In genomic region chr7:739964-740942, GRCh38 we compare ENCODE assay signal across 25 cellular contexts. TPM values are rescaled to one million over a fixed set of nuclear protein-coding genes. Genes with fewer than 3 reads are reported as not detected.
DNase-seq lines count a peak whose midpoint lies in the region; ATAC-seq, FAIRE-seq and TF ChIP-seq lines count a peak whose summit lies in the region.
"Had no signal": no experiment of that assay in that cellular context is flagged by ENCODE, and none has a peak within 500 bp of the region (broad histone marks: within the 10 kb centered on the region; RNA-seq: fewer than 3 reads in every experiment).

No MANE protein-coding gene starts in this region.

- no peaks in the 10 kb centered on the region for H4K20me1 ChIP-seq in K562 (replicated peaks; ENCODE audit: control insufficient read depth, insufficient read depth, low read length)
- no peaks in the 10 kb centered on the region for H4K20me1 ChIP-seq in MM.1S (ENCODE audit: insufficient read depth, low read length)

- H2AFZ ChIP-seq in K562 (ENCODE audit: low read depth, low read length) (no peak overlapping the region), MM.1S (ENCODE audit: low read length) (no peak overlapping the region)
- H2AFZ ChIP-seq: GM23338 had no signal

- H3K9me3 Mint-ChIP-seq in neural crest cell, result no peaks in the 10 kb centered on the region
- H3K9me3 Mint-ChIP-seq: activated naive CD4-positive, alpha-beta T cell treated with anti-CD3 and anti-CD28 coated beads for 36 hours; activated T-cell treated with anti-CD3 and anti-CD28 coated beads, Interleukin-2, amount 50 U/mL, for 24 hours; CD8-positive, alpha-beta T cell; GM23338; stimulated activated naive CD8-positive, alpha-beta T cell treated with anti-CD3 and anti-CD28 coated beads, Interleukin-15, Interleukin-2, amounts not matched to agents 100 ng/mL and 50 ng/mL, for 24 hours had no signal

- CTCF ChIA-PET in K562 (lab: Yijun Ruan, JAX; ENCODE audit: low intra/inter-chr PET ratio), result no interaction called here

- H3K36me3 Mint-ChIP-seq in neural crest cell (ENCODE audit: low read depth), result peaks cover 23% of the 10 kb centered on the region

- H3K9ac ChIP-seq in K562 (ENCODE audit: insufficient read depth in 1 of 2, low read depth in 2 of 2, low read length in 2 of 2) (peak overlapping the region in 1 of 2 experiments; percentile 20; a peak in 1 of 4 replicates), MM.1S (ENCODE audit: low read length) (no peak overlapping the region)
- H3K9ac ChIP-seq: KMS-11 had no signal

- peaks cover 7% of the 10 kb centered on the region for H3K4me1 Mint-ChIP-seq in neural crest cell
- H3K4me1 Mint-ChIP-seq: B cell, GM23338 had no signal

- TF ChIP-seq EP300 in K562 (IDR thresholded peaks at IDR 0.05; ENCODE audit: low read length), result no peak

- peak overlapping the region; percentile 19 for H3K27ac Mint-ChIP-seq in neural crest cell (ENCODE audit: unreplicated experiment)
- H3K27ac Mint-ChIP-seq: activated naive CD4-positive, alpha-beta T cell treated with anti-CD3 and anti-CD28 coated beads for 36 hours; activated T-cell treated with anti-CD3 and anti-CD28 coated beads, Interleukin-2, amount 50 U/mL, for 24 hours; B cell; CD8-positive, alpha-beta T cell; GM23338; stimulated activated naive CD8-positive, alpha-beta T cell treated with anti-CD3 and anti-CD28 coated beads, Interleukin-15, Interleukin-2, amounts not matched to agents 100 ng/mL and 50 ng/mL, for 24 hours had no signal

- no peak for FAIRE-seq in K562 (lab: Jason Lieb, UNC)
- FAIRE-seq: bronchial epithelial cell had no signal

- 96% methylated on average over 41 of the region's 46 CpGs for WGBS in K562 (ENCODE audit: insufficient coverage, low coverage, missing lambda C conversion rate)

- ATAC-seq in K562, result no peak
- ATAC-seq in HG03378 (IDR thresholded peaks at IDR 0.05; ENCODE audit: unreplicated experiment), result no peak
- ATAC-seq: CD8-positive, alpha-beta T cell; GM23338 had no signal

- H3K9me3 ChIP-seq in right atrium auricular region (no peaks in the 10 kb centered on the region), K562 (replicated peaks; ENCODE audit: control insufficient read depth, insufficient read depth, low read depth, low read length) (peaks cover 2% of the 10 kb centered on the region), MM.1S (replicated peaks; ENCODE audit: insufficient read depth, low read length) (no peaks in the 10 kb centered on the region)
- H3K9me3 ChIP-seq: colonic mucosa had no signal

- no peak for TF ChIP-seq CTCF in right atrium auricular region (IDR thresholded peaks at IDR 0.05)
- TF ChIP-seq CTCF in K562 (IDR thresholded peaks at IDR 0.05 in 2 of 3, conservative IDR thresholded peaks at IDR 0.05 in 1 of 3; ENCODE audit: insufficient read depth in 2 of 3, low read depth in 1 of 3, low read length in 3 of 3), result no peak
- TF ChIP-seq CTCF in neural crest cell (conservative IDR thresholded peaks at IDR 0.05), result no peak
- no peak for TF ChIP-seq CTCF in MM.1S (IDR thresholded peaks at IDR 0.05; ENCODE audit: low read length)

- H3K4me2 ChIP-seq in K562 (ENCODE audit: insufficient read depth, low read length) (no peak overlapping the region), MM.1S (ENCODE audit: low read depth, low read length) (no peak overlapping the region)
- H3K4me2 ChIP-seq: GM23338, KMS-11 had no signal

- BruUV-seq in K562 (replicated peaks; lab: Mats Ljungman, UMichigan), result no TSS peak

- DNase-seq in cardiac septum (ENCODE audit: low spot score) (peak; percentile 69), right atrium auricular region (ENCODE audit: low spot score) (no peak), K562 (ENCODE audit: extremely low read depth in 1 of 4, low spot score in 3 of 4) (no peak), neural crest cell (ENCODE audit: low read depth, low spot score) (no peak), HPDE6-E6E7 (ENCODE audit: extremely low spot score) (no peak), GM19238 (ENCODE audit: insufficient read length, low spot score) (no peak), MM.1S (no peak)
- DNase-seq: activated CD4-positive, alpha-beta T cell treated with anti-CD3 and anti-CD28 coated beads for 4 hours; activated naive CD4-positive, alpha-beta T cell treated with anti-CD3 and anti-CD28 coated beads for 36 hours; activated T-cell treated with anti-CD3 and anti-CD28 coated beads, Interleukin-2, amount 50 U/mL, for 24 hours; CD8-positive, alpha-beta T cell; colonic mucosa; effector CD8-positive, alpha-beta T cell; islet precursor cell; NCI-H1417; NCI-H2029 treated with DMSO at 0.1 percent for 48 hours; NCI-H2227 treated with DMSO at 0.1 percent for 48 hours; NCI-H526 treated with DMSO at 0.1 percent for 48 hours had no signal

- H3K36me3 ChIP-seq in right atrium auricular region, result peaks cover 23% of the 10 kb centered on the region
- H3K36me3 ChIP-seq in K562 (ENCODE audit: control insufficient read depth, insufficient read depth, low read length), result peaks cover 71% of the 10 kb centered on the region
- H3K36me3 ChIP-seq in MM.1S (replicated peaks; ENCODE audit: insufficient read depth, low read length), result peaks cover 9% of the 10 kb centered on the region; the same call in 1 of the 2 replicates
- H3K36me3 ChIP-seq: colonic mucosa had no signal

- intact Hi-C loops in cardiac septum (cut with DNase I) (no loop called here), K562 (cut with micrococcal nuclease) (no loop called here)

- H3K4me1 ChIP-seq in right atrium auricular region (peaks cover 0 to 23% of the 10 kb centered on the region in 2 donors), K562 (replicated peaks in 1 of 2; ENCODE audit: control insufficient read depth in 2 of 2, insufficient read depth in 2 of 2, low read length in 2 of 2) (peaks cover 0 to 11% of the 10 kb centered on the region in 2 experiments; a peak in 2 of 5 replicates), MM.1S (ENCODE audit: low read length) (no peaks in the 10 kb centered on the region)
- H3K4me1 ChIP-seq: colonic mucosa had no signal

- H3K9me2 ChIP-seq in MM.1S (replicated peaks; ENCODE audit: insufficient read depth, low read length), result no peaks in the 10 kb centered on the region

- peaks cover 45% of the 10 kb centered on the region for H3K79me2 ChIP-seq in K562 (ENCODE audit: control insufficient read depth, insufficient read depth, low read length)
- H3K79me2 ChIP-seq in MM.1S (ENCODE audit: low read length), result peaks cover 40% of the 10 kb centered on the region

- TF ChIP-seq RAD21 in K562 (CRISPR knock-in tag; conservative IDR thresholded peaks at IDR 0.05 in 1 of 2, IDR thresholded peaks at IDR 0.05 in 1 of 2), result no peak

- H3K27ac ChIP-seq in right atrium auricular region (no peak overlapping the region), K562 (ENCODE audit: extremely low read depth, low read depth, low read length) (no peak overlapping the region), MM.1S (ENCODE audit: low read length) (no peak overlapping the region)
- H3K27ac ChIP-seq: colonic mucosa, KMS-11, SK-N-MC had no signal

- H3K4me3 ChIP-seq in right atrium auricular region (no peak overlapping the region), K562 (no peak overlapping the region), MM.1S (ENCODE audit: low read length) (no peak overlapping the region)
- H3K4me3 ChIP-seq: colonic mucosa, GM23338, SK-N-MC had no signal

- TF ChIP-seq POLR2A in K562 (conservative IDR thresholded peaks at IDR 0.05), result no peak

- in situ Hi-C loops in K562 (cut with MboI), result no loop called here

- no peaks in the 10 kb centered on the region for H3K9me1 ChIP-seq in K562 (ENCODE audit: control insufficient read depth, insufficient read depth, low read length)

- POLR2A ChIA-PET in K562 (lab: Yijun Ruan, JAX), result interaction anchor here (1.2 kb wide), 1 partner anchor 21 kb away, joined by 5 read pairs; no protein-coding TSS in a partner anchor

- no peaks in the 10 kb centered on the region for H3K27me3 Mint-ChIP-seq in neural crest cell (ENCODE audit: low read depth)
- H3K27me3 Mint-ChIP-seq: activated T-cell treated with anti-CD3 and anti-CD28 coated beads, Interleukin-2, amount 50 U/mL, for 24 hours; B cell; stimulated activated naive CD8-positive, alpha-beta T cell treated with anti-CD3 and anti-CD28 coated beads, Interleukin-15, Interleukin-2, amounts not matched to agents 100 ng/mL and 50 ng/mL, for 24 hours had no signal

- H3K4me3 Mint-ChIP-seq in neural crest cell, result no peak overlapping the region
- H3K4me3 Mint-ChIP-seq: activated naive CD4-positive, alpha-beta T cell treated with anti-CD3 and anti-CD28 coated beads for 36 hours; activated T-cell treated with anti-CD3 and anti-CD28 coated beads, Interleukin-2, amount 50 U/mL, for 24 hours; B cell; CD8-positive, alpha-beta T cell; GM23338; stimulated activated naive CD8-positive, alpha-beta T cell treated with anti-CD3 and anti-CD28 coated beads, Interleukin-15, Interleukin-2, amounts not matched to agents 100 ng/mL and 50 ng/mL, for 24 hours had no signal

- H3K27me3 ChIP-seq in right atrium auricular region (no peaks in the 10 kb centered on the region), K562 (ENCODE audit: control insufficient read depth in 2 of 2, insufficient read depth in 2 of 2, low read length in 2 of 2) (no peaks in the 10 kb centered on the region), MM.1S (replicated peaks; ENCODE audit: insufficient read depth, low read length) (no peaks in the 10 kb centered on the region)
- H3K27me3 ChIP-seq: colonic mucosa had no signal

- H3F3A ChIP-seq in MM.1S (ENCODE audit: insufficient read depth, low read length), result no peaks in the 10 kb centered on the region

RNA-seq across cellular contexts. Expression of gene PRKAR1B, which starts 13.2 kb away (rescaled TPM):
- total RNA-seq in cardiac septum, result 13.5 TPM
- 10 to 100 TPM; 15.1 to 15.9 TPM for total RNA-seq in right atrium auricular region
- total RNA-seq in K562 (2011; cell fraction: chromatin; rRNA removed; ENCODE audit: low replicate concordance), result 17.8 and 33.7 TPM in 2 replicates
- total RNA-seq in K562 (2011; cell fraction: nucleolus; rRNA removed), result 20.3 and 21.8 TPM in 2 replicates
- 13.3 and 14.8 TPM in 2 replicates for total RNA-seq in K562 (2011; cell fraction: nucleoplasm; rRNA removed)
- total RNA-seq in K562 (2014; rRNA removed), result 28.8 and 37.6 TPM in 2 replicates
- total RNA-seq in K562 (2014; rRNA removed; fragmentation: Illumina TruSeq; extraction: Trizol), result 7.7 and 10.5 TPM in 2 replicates
- 11.8 and 12.7 TPM in 2 replicates for total RNA-seq in K562 (2015; rRNA removed; fragmentation: Illumina TruSeq; extraction: Trizol)
- total RNA-seq in K562 (2021), result 30.5 and 32.0 TPM in 2 replicates
- polyA plus RNA-seq in K562 (2011; rRNA removed), result 8.2 and 15.3 TPM in 2 replicates
- 7.5 and 20.4 TPM in 2 replicates for polyA plus RNA-seq in K562 (2011; cell fraction: cytosol; rRNA removed)
- polyA plus RNA-seq in K562 (2011; cell fraction: nucleus; rRNA removed), result 8.1 and 20.7 TPM in 2 replicates
- polyA plus RNA-seq in K562 (2012), result 13.9 and 25.5 TPM in 2 replicates
- 9.2 and 20.4 TPM in 2 replicates for polyA plus RNA-seq in K562 (2014; fragmentation: Illumina TruSeq; extraction: Trizol)
- polyA plus RNA-seq in K562 (2014; fragmentation: Nextera tagmentation; extraction: Ambion mirVana), result 1 to 10 TPM in 1 of 2 experiments, under 1 TPM in 1; 0.99 to 1.2 TPM
- polyA plus RNA-seq in K562 (2014; rRNA removed), result 18.4 and 19.4 TPM in 2 replicates
- 21.0 and 32.5 TPM in 2 replicates for polyA minus RNA-seq in K562 (2011; rRNA and poly(A)+ RNA removed)
- 11.3 and 17.8 TPM in 2 replicates for polyA minus RNA-seq in K562 (2011; cell fraction: cytosol; rRNA and poly(A)+ RNA removed)
- polyA minus RNA-seq in K562 (2011; cell fraction: nucleus; rRNA and poly(A)+ RNA removed), result 8.5 and 9.8 TPM in 2 replicates
- 8.1 and 9.5 TPM in 2 replicates for total RNA-seq in neural crest cell

RNA-seq across cellular contexts. Expression of gene DNAAF5, which starts 13.8 kb away (rescaled TPM):
- total RNA-seq in cardiac septum (22.1 TPM), right atrium auricular region (10 to 100 TPM; 19.0 to 35.5 TPM), K562 (2014; rRNA removed) (35.3 and 61.8 TPM in 2 replicates), K562 (2014; rRNA removed; fragmentation: Illumina TruSeq; extraction: Trizol) (14.2 and 16.4 TPM in 2 replicates), K562 (2015; rRNA removed; fragmentation: Illumina TruSeq; extraction: Trizol) (19.1 and 20.8 TPM in 2 replicates), K562 (2021) (69.7 and 69.9 TPM in 2 replicates), neural crest cell (54.2 and 55.3 TPM in 2 replicates)
- total RNA-seq in K562 (2011; cell fraction: chromatin; rRNA removed; ENCODE audit: low replicate concordance), result 43.7 and 77.7 TPM in 2 replicates
- total RNA-seq in K562 (2011; cell fraction: nucleolus; rRNA removed), result 48.7 and 57.2 TPM in 2 replicates
- total RNA-seq in K562 (2011; cell fraction: nucleoplasm; rRNA removed), result 27.9 and 34.8 TPM in 2 replicates
- polyA plus RNA-seq in K562 (2011; rRNA removed) (12.3 and 33.1 TPM in 2 replicates), K562 (2014; fragmentation: Illumina TruSeq; extraction: Trizol) (20.3 and 41.8 TPM in 2 replicates), K562 (2014; fragmentation: Nextera tagmentation; extraction: Ambion mirVana) (1 to 10 TPM; 3.1 to 5.1 TPM), K562 (2014; rRNA removed) (31.9 and 34.0 TPM in 2 replicates)
- 24.9 and 63.1 TPM in 2 replicates for polyA plus RNA-seq in K562 (2011; cell fraction: cytosol; rRNA removed)
- polyA plus RNA-seq in K562 (2011; cell fraction: nucleus; rRNA removed), result 29.7 and 48.2 TPM in 2 replicates
- polyA plus RNA-seq in K562 (2012), result 35.7 and 58.0 TPM in 2 replicates
- polyA minus RNA-seq in K562 (2011; rRNA and poly(A)+ RNA removed), result 16.2 and 19.7 TPM in 2 replicates
- 41.6 and 44.6 TPM in 2 replicates for polyA minus RNA-seq in K562 (2011; cell fraction: cytosol; rRNA and poly(A)+ RNA removed)
- 20.3 and 25.7 TPM in 2 replicates for polyA minus RNA-seq in K562 (2011; cell fraction: nucleus; rRNA and poly(A)+ RNA removed)
